ENCODE assay signal across 8 cellular contexts in genomic region chr10:7789390-7789789, GRCh38. TPM values are rescaled to one million over a fixed set of nuclear protein-coding genes. Genes with fewer than 3 reads are reported as not detected.
DNase-seq lines count a peak whose midpoint lies in the region; ATAC-seq and TF ChIP-seq lines count a peak whose summit lies in the region.

No MANE protein-coding gene starts in this region.

- H3K36me3 ChIP-seq in ACC112 (ENCODE audit: insufficient read depth, low read length) (peaks cover 10% of the 10 kb centered on the region; the same call in 1 of the 2 replicates), HUES48 (ENCODE audit: control insufficient read depth, insufficient read depth, low read length) (peaks cover 13% of the 10 kb centered on the region), left lung (peaks cover 0 to 6% of the 10 kb centered on the region in 2 donors)

- H3K4me1 ChIP-seq in ACC112 (ENCODE audit: control insufficient read depth, insufficient read depth, low read length, unreplicated experiment) (peaks cover 42% of the 10 kb centered on the region), HUES48 (ENCODE audit: control insufficient read depth, insufficient read depth, low read length) (peaks cover 16% of the 10 kb centered on the region; the same call in 1 of the 2 replicates), left lung (peaks cover 17 to 76% of the 10 kb centered on the region in 2 donors)

- H3K4me3 ChIP-seq in ACC112 (ENCODE audit: low read depth, low read length), result peak overlapping the region; percentile 91
- peak overlapping the region; percentile 99 for H3K4me3 ChIP-seq in HUES48 (ENCODE audit: low read depth, low read length)
- H3K4me3 ChIP-seq in left lung, result peak overlapping the region; percentile 97 to 99

- peak; percentile 31 for DNase-seq in astrocyte of the hippocampus (ENCODE audit: low read depth, low spot score)
- DNase-seq in left lung, result no peak
- no peak for DNase-seq in COR-L47 (lab: John Stamatoyannopoulos, UW)
- DNase-seq in SHP77 treated with DMSO at 0.1 percent for 48 hours (lab: John Stamatoyannopoulos, UW), result no peak
- DNase-seq in G401 (ENCODE audit: low spot score), result no peak
- no peak for DNase-seq in posterior cingulate gyrus

- intact Hi-C loops in left lung (cut with DNase I) (no loop called here), posterior cingulate gyrus (cut with DNase I) (loop anchor here (2.0 kb wide), 1 partner anchor 29 kb away; the partner anchor contains the start of gene TAF3)

- H2AFZ ChIP-seq in ACC112 (ENCODE audit: low read length, unreplicated experiment), result no peak overlapping the region

- no peaks in the 10 kb centered on the region for H3K9me3 ChIP-seq in HUES48 (ENCODE audit: control insufficient read depth, insufficient read depth, low read length)
- H3K9me3 ChIP-seq in left lung, result no peaks in the 10 kb centered on the region

- TF ChIP-seq CTCF in left lung (IDR thresholded peaks at IDR 0.05), result no peak

- ATAC-seq in left lung, result no peak

- 0 out of 2 replicates have a peak overlapping the region, but pooled peaks have one; percentile 86 for H3K9ac ChIP-seq in HUES48 (ENCODE audit: low read depth, low read length)

- H3K27me3 ChIP-seq in ACC112 (ENCODE audit: insufficient read depth, low read length) (no peaks in the 10 kb centered on the region), HUES48 (ENCODE audit: control insufficient read depth, insufficient read depth, low read length) (no peaks in the 10 kb centered on the region), left lung (no peaks in the 10 kb centered on the region)

- in situ Hi-C loops in G401 (cut with HindIII; ENCODE audit: low sequenced_read_pairs), result no loop called here

- H3K79me2 ChIP-seq in ACC112 (ENCODE audit: control insufficient read depth, insufficient read depth, low read length, unreplicated experiment), result peaks cover 98% of the 10 kb centered on the region

- H3K27ac ChIP-seq in ACC112 (ENCODE audit: low read depth, low read length) (no peak overlapping the region), HUES48 (ENCODE audit: low read depth, low read length) (no peak overlapping the region), left lung (no peak overlapping the region)

RNA-seq across cellular contexts. Expression of gene ATP5F1C, which starts 1.4 kb away (rescaled TPM):
- total RNA-seq in left lung, result 100 to 1,000 TPM; 177 to 208 TPM
- total RNA-seq in G401 (2014; rRNA removed; shearing (Covaris generic)), result 463 and 467 TPM in 2 replicates

RNA-seq across cellular contexts. Expression of gene KIN, which starts 1.6 kb away (rescaled TPM):
- 10 to 100 TPM in 1 of 2 donors, 1 to 10 TPM in 1; 9.3 to 10.4 TPM for total RNA-seq in left lung
- 12.4 and 15.4 TPM in 2 replicates for total RNA-seq in G401 (2014; rRNA removed; shearing (Covaris generic))

RNA-seq across cellular contexts. Expression of gene TAF3, which starts 28.9 kb away (rescaled TPM):
- total RNA-seq in left lung, result 1 to 10 TPM; 7.0 to 8.1 TPM
- total RNA-seq in G401 (2014; rRNA removed; shearing (Covaris generic)), result 1.3 and 1.8 TPM in 2 replicates
